Comparison of ENCODE assay signal across 11 cellular contexts in the genomic region with DNA sequence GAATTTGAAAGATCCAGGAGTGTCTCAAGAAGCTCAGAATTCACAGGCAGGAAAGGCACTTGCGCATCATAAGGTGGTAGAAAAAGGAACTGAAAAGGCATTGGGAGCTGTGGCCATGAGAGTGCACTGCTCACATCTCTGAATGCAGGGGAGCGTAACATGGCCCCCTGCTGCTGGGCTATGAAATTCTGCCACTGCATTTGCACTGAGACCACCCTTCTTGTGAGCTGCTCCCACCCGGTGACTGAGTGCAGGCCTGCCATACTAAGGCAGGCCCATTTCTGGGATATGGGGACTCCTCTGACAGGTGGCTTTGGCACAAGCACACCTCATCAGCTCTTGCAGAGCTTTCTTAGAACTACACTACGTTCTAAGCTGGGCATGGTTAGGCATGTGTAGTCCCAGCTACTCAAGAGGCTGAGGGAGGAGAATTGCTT. TPM values are rescaled to one million over a fixed set of nuclear protein-coding genes. Genes with fewer than 3 reads are reported as not detected.
A peak's percentile ranks its signal among the peaks of the same experiment; 100 is the strongest.
DNase-seq lines count a peak whose midpoint lies in the region; ATAC-seq and TF ChIP-seq lines count a peak whose summit lies in the region.
"Had no signal": no experiment of that assay in that cellular context is flagged by ENCODE, and none has a peak within 500 bp of the region (broad histone marks: within the 10 kb centered on the region; RNA-seq: fewer than 3 reads in every experiment).

No MANE protein-coding gene starts in this region.

- H3K27me3 ChIP-seq in ovary, result no peaks in the 10 kb centered on the region
- H3K27me3 ChIP-seq: right atrium auricular region had no signal

- no peaks in the 10 kb centered on the region for H3K4me1 ChIP-seq in ovary (ENCODE audit: insufficient read depth)
- H3K4me1 ChIP-seq: right atrium auricular region had no signal

- peak; percentile 2 for DNase-seq in AG20443 (ENCODE audit: low spot score)
- peak; percentile 24 to 54 for DNase-seq in Kasumi-1 (lab: John Stamatoyannopoulos, UW)
- no peak for DNase-seq in ovary
- no peak for DNase-seq in NCI-H1105 treated with DMSO at 0.1 percent for 48 hours (lab: John Stamatoyannopoulos, UW)
- DNase-seq in T1000 (lab: John Stamatoyannopoulos, UW), result no peak
- DNase-seq in posterior vena cava (ENCODE audit: low spot score), result no peak
- DNase-seq: NCI-H146; stimulated activated naive CD4-positive, alpha-beta T cell had no signal

- intact Hi-C loops in ovary (cut with DNase I), result no loop called here
- intact Hi-C loops in posterior vena cava (cut with DNase I), result no loop called here

- no peak overlapping the region for H3K27ac ChIP-seq in ovary
- H3K27ac ChIP-seq: right atrium auricular region had no signal

- H3K36me3 ChIP-seq in ovary, result no peaks in the 10 kb centered on the region
- H3K36me3 ChIP-seq: right atrium auricular region had no signal

- peak; percentile 85 for ATAC-seq in GM19023 (IDR thresholded peaks at IDR 0.05; ENCODE audit: unreplicated experiment)
- peak; percentile 92 for ATAC-seq in HG02798 (IDR thresholded peaks at IDR 0.05; ENCODE audit: poor library complexity, unreplicated experiment)

- no peaks in the 10 kb centered on the region for H3K9me3 ChIP-seq in ovary
- H3K9me3 ChIP-seq: right atrium auricular region had no signal

- TF ChIP-seq CTCF in ovary (IDR thresholded peaks at IDR 0.05), result no peak

- no peak for TF ChIP-seq POLR2A in ovary (IDR thresholded peaks at IDR 0.05)

- TF ChIP-seq EP300 in ovary (IDR thresholded peaks at IDR 0.05), result no peak

- 82 to 89% (median 86%) methylated on average over 4 of the region's 4 CpGs for WGBS in ovary, 3 donors

- H3K4me3 ChIP-seq in ovary, result no peak overlapping the region
- H3K4me3 ChIP-seq: right atrium auricular region had no signal

RNA-seq across cellular contexts. Expression of a gene that starts 25.3 kb away (rescaled TPM):
- 10 to 100 TPM; 40.3 to 90.9 (median 80.4) TPM for total RNA-seq in ovary
- polyA plus RNA-seq in ovary, result 10 to 100 TPM; 32.7 to 73.8 TPM
- total RNA-seq in posterior vena cava, result 10 to 100 TPM; 68.0 to 71.4 TPM

RNA-seq across cellular contexts. Expression of a gene that starts 31.9 kb away (rescaled TPM):
- total RNA-seq in ovary (10 to 100 TPM; 26.9 to 55.1 (median 51.6) TPM), posterior vena cava (10 to 100 TPM; 49.2 to 52.4 TPM)
- polyA plus RNA-seq in ovary, result 10 to 100 TPM; 32.7 to 44.7 TPM

RNA-seq across cellular contexts. Expression of a gene that starts 32.1 kb away (rescaled TPM):
- 100 to 1,000 TPM in 1 of 7 donors, 10 to 100 TPM in 6; 50.8 to 103 (median 58.5) TPM for total RNA-seq in ovary
- 10 to 100 TPM; 42.2 to 55.6 TPM for polyA plus RNA-seq in ovary
- total RNA-seq in posterior vena cava, result 10 to 100 TPM; 41.9 to 46.4 TPM

Comparison
In these comparisons a context has a peak if more than half of its experiments do, and no peak if none do; other contexts are left out.
1. DNase-seq: peak in AG20443 (single experiment) and Kasumi-1 (2 of 2); none in ovary (0 of 5), NCI-H1105 treated with DMSO at 0.1 percent for 48 hours (single experiment), T1000 (single experiment) and posterior vena cava (single experiment).